Comparison of ENCODE assay signal across 9 cellular contexts in genomic region chr9:114098660-114099522, GRCh38. TPM values are rescaled to one million over a fixed set of nuclear protein-coding genes. Genes with fewer than 3 reads are reported as not detected.
DNase-seq lines count a peak whose midpoint lies in the region; ATAC-seq and TF ChIP-seq lines count a peak whose summit lies in the region.
"Had no signal": no experiment of that assay in that cellular context is flagged by ENCODE, and none has a peak within 500 bp of the region (broad histone marks: within the 10 kb centered on the region; RNA-seq: fewer than 3 reads in every experiment).

KIF12 (minus strand) TSS chr9:114099292; CDS start chr9:114099276, 16 bp downstream.

- no peak within 1 kb of the TSS for H2BK5ac ChIP-seq in trophoblast cell (ENCODE audit: low read depth, low read length, poor library complexity)

- H4K91ac ChIP-seq in trophoblast cell (ENCODE audit: low read depth, low read length) = no peak within 1 kb of the TSS

- H3K4me1 ChIP-seq in trophoblast cell (ENCODE audit: control insufficient read depth in 1 of 2, insufficient read depth in 2 of 2, low read length in 2 of 2) = peaks cover 0 to 2% of the 10 kb centered on the region in 2 experiments

- no peak within 1 kb of the TSS for H4K12ac ChIP-seq in trophoblast cell (ENCODE audit: low read depth, low read length)

- peak within 1 kb of the TSS; percentile 39 for H2AFZ ChIP-seq in trophoblast cell (ENCODE audit: insufficient read depth, low read length, poor library complexity)

- H3K27ac ChIP-seq in trophoblast cell (ENCODE audit: low read depth, low read length) = no peak within 1 kb of the TSS

- CTCF ChIA-PET in activated CD4-positive, alpha-beta memory T cell treated with anti-CD3 and anti-CD28 coated beads for 36 hours (lab: Charles Lee) = interaction anchor here (1.2 to 1.9 kb wide), 2 partner anchors 9 to 17 kb away, joined by 7 read pairs; no protein-coding TSS in a partner anchor
- CTCF ChIA-PET in activated CD4-positive, alpha-beta memory T cell treated with anti-CD3 and anti-CD28 coated beads, Interleukin-2, amount 10 ng/mL, durations not matched to agents 7 days and 5 days (lab: Charles Lee) = interaction anchor here (1.2 to 1.6 kb wide), 2 partner anchors 10 to 16 kb away, joined by 3 to 4 read pairs; no protein-coding TSS in a partner anchor
- CTCF ChIA-PET in WTC11 (lab: Charles Lee) = interaction anchor here (0.5 to 7.4 kb wide), 13 partner anchors 9 to 361 kb away, joined by 3 to 101 read pairs (median 4); partner anchors contain the start of gene AMBP

- WGBS in trophoblast cell (ENCODE audit: extremely low coverage, insufficient coverage, insufficient read length) = no CpG with 5 or more reads among the region's 45 CpGs

- H3K9me3 ChIP-seq in trophoblast cell (ENCODE audit: insufficient read depth, low read depth, low read length) = peaks cover 6% of the 10 kb centered on the region

- peak within 1 kb of the TSS; percentile 58 for H3K4me2 ChIP-seq in trophoblast cell (ENCODE audit: low read length)

- peaks cover 35% of the 10 kb centered on the region for H3K27me3 Mint-ChIP-seq in activated CD4-positive, alpha-beta memory T cell treated with anti-CD3 and anti-CD28 coated beads for 36 hours
- peaks cover 20% of the 10 kb centered on the region for H3K27me3 Mint-ChIP-seq in activated CD4-positive, alpha-beta memory T cell treated with anti-CD3 and anti-CD28 coated beads, Interleukin-2, amount 10 ng/mL, durations not matched to agents 7 days and 5 days
- peaks cover 75% of the 10 kb centered on the region for H3K27me3 Mint-ChIP-seq in WTC11 (ENCODE audit: low read depth)

- TF ChIP-seq CTCF in WTC11 (IDR thresholded peaks at IDR 0.05) = no peak

- H3K27me3 ChIP-seq in trophoblast cell (ENCODE audit: insufficient read depth, low read length) = peaks cover 11% of the 10 kb centered on the region

- POLR2A ChIA-PET in activated CD4-positive, alpha-beta memory T cell treated with anti-CD3 and anti-CD28 coated beads for 36 hours (lab: Charles Lee) = no interaction called here
- POLR2A ChIA-PET in activated CD4-positive, alpha-beta memory T cell treated with anti-CD3 and anti-CD28 coated beads, Interleukin-2, amount 10 ng/mL, durations not matched to agents 7 days and 5 days (lab: Charles Lee) = interaction anchor here (1.2 kb wide), 1 partner anchor 10 kb away, joined by 3 read pairs; no protein-coding TSS in a partner anchor
- POLR2A ChIA-PET in WTC11 (lab: Charles Lee) = interaction anchor here (0.6 to 1.5 kb wide), 2 partner anchors 9 to 110 kb away, joined by 4 to 5 read pairs; no protein-coding TSS in a partner anchor

- no peak within 1 kb of the TSS for H3K4ac ChIP-seq in trophoblast cell (ENCODE audit: low read depth, low read length)

- intact Hi-C loops in activated CD4-positive, alpha-beta memory T cell treated with anti-CD3 and anti-CD28 coated beads for 36 hours (cut with micrococcal nuclease) = no loop called here
- intact Hi-C loops in head of caudate nucleus (cut with DNase I) = loop anchor here (5.0 kb wide), 1 partner anchor 193 kb away; no protein-coding TSS in a partner anchor

- no peak within 1 kb of the TSS for H2BK120ac ChIP-seq in trophoblast cell (ENCODE audit: insufficient read depth, low read length, poor library complexity)

- peak within 1 kb of the TSS; percentile 64 for H3K4me3 ChIP-seq in trophoblast cell (ENCODE audit: low read depth, low read length)

- no peak within 1 kb of the TSS for H3K27ac Mint-ChIP-seq in activated CD4-positive, alpha-beta memory T cell treated with anti-CD3 and anti-CD28 coated beads for 36 hours
- H3K27ac Mint-ChIP-seq in activated CD4-positive, alpha-beta memory T cell treated with anti-CD3 and anti-CD28 coated beads, Interleukin-2, amount 10 ng/mL, durations not matched to agents 7 days and 5 days = no peak within 1 kb of the TSS
- H3K27ac Mint-ChIP-seq in WTC11 = no peak within 1 kb of the TSS

- no peak within 1 kb of the TSS for H3K18ac ChIP-seq in trophoblast cell (ENCODE audit: low read length)

- H3K79me2 ChIP-seq in trophoblast cell (ENCODE audit: control insufficient read depth, insufficient read depth, low read length, poor library complexity) = no peaks in the 10 kb centered on the region

- no peak within 1 kb of the TSS for H2AK5ac ChIP-seq in trophoblast cell (ENCODE audit: low read length)

- no peak within 1 kb of the TSS for H3K14ac ChIP-seq in trophoblast cell (ENCODE audit: low read length)

- no peak within 1 kb of the TSS for H2BK12ac ChIP-seq in trophoblast cell (ENCODE audit: low read length)

- H3K36me3 Mint-ChIP-seq in activated CD4-positive, alpha-beta memory T cell treated with anti-CD3 and anti-CD28 coated beads for 36 hours = no peaks in the 10 kb centered on the region
- H3K36me3 Mint-ChIP-seq in activated CD4-positive, alpha-beta memory T cell treated with anti-CD3 and anti-CD28 coated beads, Interleukin-2, amount 10 ng/mL, durations not matched to agents 7 days and 5 days (ENCODE audit: low read depth) = no peaks in the 10 kb centered on the region
- peaks cover 6% of the 10 kb centered on the region for H3K36me3 Mint-ChIP-seq in WTC11

- no peak within 1 kb of the TSS for H3K9ac ChIP-seq in trophoblast cell (ENCODE audit: low read length)

- ATAC-seq in WTC11 (peak; percentile 87), HG03354 (IDR thresholded peaks at IDR 0.05; ENCODE audit: poor library complexity, severe bottlenecking, unreplicated experiment) (no peak), GM18870 (IDR thresholded peaks at IDR 0.05; ENCODE audit: unreplicated experiment) (no peak)

- no peak within 1 kb of the TSS for H4K8ac ChIP-seq in trophoblast cell (ENCODE audit: low read depth, low read length)

- H3K4me3 Mint-ChIP-seq in activated CD4-positive, alpha-beta memory T cell treated with anti-CD3 and anti-CD28 coated beads for 36 hours = no peak within 1 kb of the TSS
- H3K4me3 Mint-ChIP-seq in activated CD4-positive, alpha-beta memory T cell treated with anti-CD3 and anti-CD28 coated beads, Interleukin-2, amount 10 ng/mL, durations not matched to agents 7 days and 5 days = no peak within 1 kb of the TSS
- H3K4me3 Mint-ChIP-seq in WTC11 = peak within 1 kb of the TSS; percentile 87

- H3K79me1 ChIP-seq in trophoblast cell (ENCODE audit: low read length) = no peaks in the 10 kb centered on the region

- peaks cover 5% of the 10 kb centered on the region for H3K9me3 Mint-ChIP-seq in activated CD4-positive, alpha-beta memory T cell treated with anti-CD3 and anti-CD28 coated beads for 36 hours
- no peaks in the 10 kb centered on the region for H3K9me3 Mint-ChIP-seq in activated CD4-positive, alpha-beta memory T cell treated with anti-CD3 and anti-CD28 coated beads, Interleukin-2, amount 10 ng/mL, durations not matched to agents 7 days and 5 days
- H3K9me3 Mint-ChIP-seq in WTC11 = peaks cover 11% of the 10 kb centered on the region

- H3K23ac ChIP-seq in trophoblast cell (ENCODE audit: low read length) = no peak within 1 kb of the TSS

- peak; percentile 36 for DNase-seq in activated CD4-positive, alpha-beta memory T cell treated with anti-CD3 and anti-CD28 coated beads for 36 hours
- DNase-seq in activated CD4-positive, alpha-beta memory T cell treated with anti-CD3 and anti-CD28 coated beads, Interleukin-2, amount 10 ng/mL, durations not matched to agents 7 days and 5 days = no peak
- DNase-seq in WTC11 (ENCODE audit: low spot score) (peak; percentile 89), head of caudate nucleus (peak in 27 of 42 donors; percentile 17 to 73 (median 49)), trophoblast cell (peak; percentile 54 to 74), NCI-H446 (lab: John Stamatoyannopoulos, UW) (no peak)
- DNase-seq: DND-41 had no signal

- H3K4me1 Mint-ChIP-seq in activated CD4-positive, alpha-beta memory T cell treated with anti-CD3 and anti-CD28 coated beads for 36 hours (ENCODE audit: low read depth) = peaks cover 5% of the 10 kb centered on the region
- H3K4me1 Mint-ChIP-seq in activated CD4-positive, alpha-beta memory T cell treated with anti-CD3 and anti-CD28 coated beads, Interleukin-2, amount 10 ng/mL, durations not matched to agents 7 days and 5 days = peaks cover 7% of the 10 kb centered on the region
- H3K4me1 Mint-ChIP-seq in WTC11 = peaks cover 18% of the 10 kb centered on the region

- H3K36me3 ChIP-seq in trophoblast cell (ENCODE audit: control insufficient read depth in 1 of 2, insufficient read depth in 2 of 2, low read length in 2 of 2) = no peaks in the 10 kb centered on the region

TF ChIP-seq in WTC11, 78 proteins besides CTCF, POLR2A, EP300 and RAD21:
- TF ChIP-seq KAT7 (CRISPR knock-in tag; IDR thresholded peaks at IDR 0.05; ENCODE audit: borderline replicate concordance) = no peak
- 0 out of 2 replicates have a peak, but pooled peaks have one; percentile 21 for TF ChIP-seq FOXP1 (CRISPR knock-in tag; IDR thresholded peaks at IDR 0.05; ENCODE audit: borderline replicate concordance)

RNA-seq across cellular contexts. Expression of gene KIF12, which starts in this region (rescaled TPM):
- not detected for total RNA-seq in activated CD4-positive, alpha-beta memory T cell treated with anti-CD3 and anti-CD28 coated beads for 36 hours
- total RNA-seq in activated CD4-positive, alpha-beta memory T cell treated with anti-CD3 and anti-CD28 coated beads, Interleukin-2, amount 10 ng/mL, durations not matched to agents 7 days and 5 days = not detected
- 3.0 to 4.0 TPM (median 3.1 TPM) in 3 replicates for total RNA-seq in WTC11 (2021)
- polyA plus RNA-seq in trophoblast cell (2013) = 0.27 and 0.56 TPM in 2 replicates

Comparison
In these comparisons a context has a peak if more than half of its experiments do, and no peak if none do; other contexts are left out.
1. Peak in DNase-seq in activated CD4-positive, alpha-beta memory T cell treated with anti-CD3 and anti-CD28 coated beads for 36 hours; RNA of the gene not detected or under 1 TPM.
2. DNase-seq: peak in WTC11 (single experiment), head of caudate nucleus (27 of 42) and trophoblast cell (2 of 2); none in activated CD4-positive, alpha-beta memory T cell treated with anti-CD3 and anti-CD28 coated beads, Interleukin-2, amount 10 ng/mL, durations not matched to agents 7 days and 5 days (single experiment) and NCI-H446 (0 of 2).